In genomic region chr11:46489668-46490560, GRCh38 we compare ENCODE assay signal across 8 cellular contexts.
DNase-seq lines count a peak whose midpoint lies in the region; ATAC-seq and TF ChIP-seq lines count a peak whose summit lies in the region.

No MANE protein-coding gene starts in this region.

- no peaks in the 10 kb centered on the region for H3K27me3 ChIP-seq in BJ (ENCODE audit: control insufficient read depth, insufficient read depth, low read length)

- H3K36me3 ChIP-seq in BJ (ENCODE audit: control insufficient read depth, insufficient read depth, low read length), result peaks cover 1% of the 10 kb centered on the region; the same call in 1 of the 2 replicates

- no peak overlapping the region for H3K27ac Mint-ChIP-seq in osteocyte (ENCODE audit: unreplicated experiment)

- no peak overlapping the region for H3K27ac ChIP-seq in VCaP

- no peaks in the 10 kb centered on the region for H3K27me3 Mint-ChIP-seq in osteocyte (ENCODE audit: unreplicated experiment)

- no peaks in the 10 kb centered on the region for H3K9me3 Mint-ChIP-seq in osteocyte (ENCODE audit: unreplicated experiment)

- ATAC-seq in GM18867 (IDR thresholded peaks at IDR 0.05; ENCODE audit: unreplicated experiment) (peak; percentile 59), HG03457 (IDR thresholded peaks at IDR 0.05; ENCODE audit: unreplicated experiment) (no peak), GM21717 (IDR thresholded peaks at IDR 0.05; ENCODE audit: unreplicated experiment) (no peak)

- peaks cover 11% of the 10 kb centered on the region for H3K36me3 Mint-ChIP-seq in osteocyte (ENCODE audit: unreplicated experiment)

- TF ChIP-seq CTCF in BJ (IDR thresholded peaks at IDR 0.05; ENCODE audit: insufficient read depth, low read depth, low read length) (peak; percentile 67), VCaP (conservative IDR thresholded peaks at IDR 0.05) (peak; percentile 69), osteocyte (IDR thresholded peaks at IDR 0.05) (peak; percentile 71)

- no peak overlapping the region for H3K4me3 ChIP-seq in BJ (ENCODE audit: low read depth, low read length)

- peaks cover 7% of the 10 kb centered on the region for H3K4me1 Mint-ChIP-seq in osteocyte (ENCODE audit: unreplicated experiment)

- no peak overlapping the region for H3K4me3 Mint-ChIP-seq in osteocyte (ENCODE audit: unreplicated experiment)

- POLR2A ChIA-PET in BJ (lab: Charles Lee), result no interaction called here

- DNase-seq in BJ (ENCODE audit: low read depth) (no peak), NCI-H2107 (lab: John Stamatoyannopoulos, UW) (peak; percentile 7), fibroblast of gingiva (ENCODE audit: low read depth) (peak; percentile 15), osteocyte (ENCODE audit: extremely low spot score, unreplicated experiment) (no peak)

- CTCF ChIA-PET in BJ (lab: Yijun Ruan, JAX), result interaction anchor here (0.6 to 3.6 kb wide), 27 partner anchors 8 to 344 kb away, joined by 3 to 17 read pairs (median 4); partner anchors contain the start of genes ATG13, CHRM4 and HARBI1

Comparison
In these comparisons a context has a peak if more than half of its experiments do, and no peak if none do; other contexts are left out.
1. DNase-seq: peak in NCI-H2107 (single experiment) and fibroblast of gingiva (single experiment); none in BJ (single experiment) and osteocyte (single experiment).
2. Peak in every context shown above with its lines, with median percentiles within 50 percentile points of each other: CTCF ChIP-seq.